13 cellular contexts compared by ENCODE assay signal in the genomic region with DNA sequence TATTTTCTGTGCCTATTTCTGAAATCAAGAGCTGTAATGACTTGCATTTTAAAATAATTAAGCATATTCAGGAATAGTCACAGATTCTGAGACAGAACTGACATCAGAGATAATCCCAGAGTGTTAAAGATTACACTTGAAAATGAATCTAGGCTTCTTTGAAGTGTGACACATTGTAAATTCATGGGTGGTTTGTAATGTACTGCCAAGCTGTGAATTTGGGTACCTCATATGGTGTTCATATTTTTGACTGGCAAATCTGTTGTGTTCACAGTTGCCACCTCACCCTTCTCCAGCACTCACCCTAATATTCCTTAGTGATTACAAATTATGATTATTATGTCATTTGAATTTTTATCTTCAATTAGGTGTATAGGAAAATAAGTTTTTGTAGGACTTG.
DNase-seq lines count a peak whose midpoint lies in the region; ATAC-seq and TF ChIP-seq lines count a peak whose summit lies in the region.
"Had no signal": no experiment of that assay in that cellular context is flagged by ENCODE, and none has a peak within 500 bp of the region (broad histone marks: within the 10 kb centered on the region; RNA-seq: fewer than 3 reads in every experiment).

No MANE protein-coding gene starts in this region.

- TF ChIP-seq POLR2A in transverse colon (IDR thresholded peaks at IDR 0.05): no peak

- H3K36me3 ChIP-seq in transverse colon: no peaks in the 10 kb centered on the region
- H3K36me3 ChIP-seq: BLaER1 treated with 17β-estradiol and CSF1 and Interleukin-3, amounts not matched to agents 10 nM and 100 nM had no signal

- TF ChIP-seq EP300 in transverse colon (IDR thresholded peaks at IDR 0.05; ENCODE audit: low read depth): no peak

- H3K4me3 ChIP-seq in epithelial cell of esophagus (ENCODE audit: low read length) (no peak overlapping the region), transverse colon (no peak overlapping the region)
- H3K4me3 ChIP-seq: A549; BLaER1 treated with 17β-estradiol and CSF1 and Interleukin-3, amounts not matched to agents 10 nM and 100 nM; GM12878; GM23338 had no signal

- intact Hi-C loops in transverse colon (cut with DNase I; ENCODE audit: low total_unique reads): no loop called here

- no peaks in the 10 kb centered on the region for H3K27me3 ChIP-seq in transverse colon
- H3K27me3 ChIP-seq: BLaER1 treated with 17β-estradiol and CSF1 and Interleukin-3, amounts not matched to agents 10 nM and 100 nM had no signal

- no peaks in the 10 kb centered on the region for H3K4me1 ChIP-seq in transverse colon
- H3K4me1 ChIP-seq: A549; BLaER1 treated with 17β-estradiol and CSF1 and Interleukin-3, amounts not matched to agents 10 nM and 100 nM had no signal

- no peak for ATAC-seq in GM21723 (IDR thresholded peaks at IDR 0.05; ENCODE audit: unreplicated experiment)
- ATAC-seq: A549, GM12878, GM23338 had no signal

- no peak for TF ChIP-seq CTCF in epithelial cell of esophagus (IDR thresholded peaks at IDR 0.05; ENCODE audit: insufficient read depth, low read depth, low read length, missing control alignments)
- no peak for TF ChIP-seq CTCF in transverse colon (IDR thresholded peaks at IDR 0.05)

- H3K9me3 ChIP-seq in transverse colon: no peaks in the 10 kb centered on the region
- H3K9me3 ChIP-seq: A549; BLaER1 treated with 17β-estradiol and CSF1 and Interleukin-3, amounts not matched to agents 10 nM and 100 nM had no signal

- DNase-seq in Ammon's horn (ENCODE audit: low spot score): peak; percentile 29
- DNase-seq in NCI-H524 (lab: John Stamatoyannopoulos, UW): peak; percentile 11 to 61
- DNase-seq in epithelial cell of esophagus (ENCODE audit: low read depth): peak; percentile 18
- no peak for DNase-seq in transverse colon
- no peak for DNase-seq in DMS153 treated with DMSO at 0.1 percent for 48 hours (lab: John Stamatoyannopoulos, UW; ENCODE audit: unreplicated experiment)
- DNase-seq: AML-193; CD4-positive, CD25-positive, alpha-beta regulatory T cell; H7 had no signal

- in situ Hi-C loops in transverse colon (cut with MboI; ENCODE audit: low pct_ligation_motif_present in 1 of 4, low pct_unique_long_range_greater_than_20kb in 1 of 4, low sequenced_read_pairs in 3 of 4): no loop called here

- no peak overlapping the region for H3K27ac ChIP-seq in transverse colon
- H3K27ac ChIP-seq: A549; BLaER1 treated with 17β-estradiol and CSF1 and Interleukin-3, amounts not matched to agents 10 nM and 100 nM had no signal

Comparison
In these comparisons a context has a peak if more than half of its experiments do, and no peak if none do; other contexts are left out.
1. DNase-seq: peak in Ammon's horn (single experiment), NCI-H524 (2 of 2) and epithelial cell of esophagus (single experiment); none in transverse colon (single experiment) and DMS153 treated with DMSO at 0.1 percent for 48 hours (single experiment).